8 cellular contexts compared by ENCODE assay signal in genomic region chr16:84511180-84511800, GRCh38. TPM values are rescaled to one million over a fixed set of nuclear protein-coding genes. Genes with fewer than 3 reads are reported as not detected.
A peak's percentile ranks its signal among the peaks of the same experiment; 100 is the strongest.
DNase-seq lines count a peak whose midpoint lies in the region; ATAC-seq, FAIRE-seq and TF ChIP-seq lines count a peak whose summit lies in the region.

No MANE protein-coding gene starts in this region.

- H3K9me3 ChIP-seq in fibroblast of lung (ENCODE audit: control insufficient read depth, insufficient read depth, low read depth, low read length) = no peaks in the 10 kb centered on the region

- H3K79me2 ChIP-seq in fibroblast of lung (ENCODE audit: control insufficient read depth, insufficient read depth, low read length) = no peaks in the 10 kb centered on the region

- H3K9ac ChIP-seq in fibroblast of lung (ENCODE audit: insufficient read depth, low read length) = no peak overlapping the region

- H3K4me1 ChIP-seq in fibroblast of lung (ENCODE audit: control insufficient read depth, extremely low read depth, insufficient read depth, low read length) = peaks cover 3% of the 10 kb centered on the region

- no peak overlapping the region for H3K27ac Mint-ChIP-seq in activated T-cell treated with anti-CD3 and anti-CD28 coated beads, Interleukin-2, amount 50 U/mL, for 72 hours
- H3K27ac Mint-ChIP-seq in natural killer cell = no peak overlapping the region
- H3K27ac Mint-ChIP-seq in stimulated activated naive B cell treated with anti-CD40 and anti-IgM and Interleukin-4, amounts not matched to agents 10 μg/mL and 1 μg/mL and 100 μg/mL, for 72 hours = no peak overlapping the region

- intact Hi-C loops in natural killer cell (cut with micrococcal nuclease) = loop anchor here (1.0 kb wide), 2 partner anchors 111 to 215 kb away; no protein-coding TSS in a partner anchor

- H3K4me3 ChIP-seq in fibroblast of lung (replicated peaks in 1 of 4; ENCODE audit: control extremely low read depth in 1 of 4, insufficient read depth in 1 of 4, low read depth in 3 of 4, low read length in 4 of 4) = no peak overlapping the region

- peak overlapping the region; percentile 49 for H3K4me2 ChIP-seq in fibroblast of lung (ENCODE audit: extremely low read depth, insufficient read depth, low read length)

- no peaks in the 10 kb centered on the region for H4K20me1 ChIP-seq in fibroblast of lung (ENCODE audit: control insufficient read depth, extremely low read depth, insufficient read depth, low read length)

- TF ChIP-seq CTCF in fibroblast of lung (conservative IDR thresholded peaks at IDR 0.05 in 1 of 2, IDR thresholded peaks at IDR 0.05 in 1 of 2; ENCODE audit: low read depth in 1 of 2, low read length in 2 of 2) (peak; percentile 71 to 91), natural killer cell (IDR thresholded peaks at IDR 0.05) (peak; percentile 97)

- no peaks in the 10 kb centered on the region for H3K9me3 Mint-ChIP-seq in activated T-cell treated with anti-CD3 and anti-CD28 coated beads, Interleukin-2, amount 50 U/mL, for 72 hours
- no peaks in the 10 kb centered on the region for H3K9me3 Mint-ChIP-seq in natural killer cell
- no peaks in the 10 kb centered on the region for H3K9me3 Mint-ChIP-seq in stimulated activated naive B cell treated with anti-CD40 and anti-IgM and Interleukin-4, amounts not matched to agents 10 μg/mL and 1 μg/mL and 100 μg/mL, for 72 hours

- no peak overlapping the region for H3K27ac ChIP-seq in fibroblast of lung (ENCODE audit: insufficient read depth, low read length)

- peak overlapping the region; percentile 75 for H2AFZ ChIP-seq in fibroblast of lung (ENCODE audit: low read length)

- peak overlapping the region; percentile 45 to 63 for H3K4me3 Mint-ChIP-seq in activated T-cell treated with anti-CD3 and anti-CD28 coated beads, Interleukin-2, amount 50 U/mL, for 72 hours
- H3K4me3 Mint-ChIP-seq in natural killer cell = no peak overlapping the region
- H3K4me3 Mint-ChIP-seq in stimulated activated naive B cell treated with anti-CD40 and anti-IgM and Interleukin-4, amounts not matched to agents 10 μg/mL and 1 μg/mL and 100 μg/mL, for 72 hours = peak overlapping the region; percentile 17 to 56

- peaks cover 0 to 5% of the 10 kb centered on the region in 2 donors for H3K36me3 Mint-ChIP-seq in activated T-cell treated with anti-CD3 and anti-CD28 coated beads, Interleukin-2, amount 50 U/mL, for 72 hours (ENCODE audit: insufficient read depth in 2 of 2)
- no peaks in the 10 kb centered on the region for H3K36me3 Mint-ChIP-seq in natural killer cell
- H3K36me3 Mint-ChIP-seq in stimulated activated naive B cell treated with anti-CD40 and anti-IgM and Interleukin-4, amounts not matched to agents 10 μg/mL and 1 μg/mL and 100 μg/mL, for 72 hours = peaks cover 0 to 2% of the 10 kb centered on the region in 2 donors

- FAIRE-seq in RCC 7860 (lab: Jason Lieb, UNC) = no peak

- peaks cover 78% of the 10 kb centered on the region for H3K4me1 Mint-ChIP-seq in activated T-cell treated with anti-CD3 and anti-CD28 coated beads, Interleukin-2, amount 50 U/mL, for 72 hours (ENCODE audit: low read depth)
- peaks cover 21 to 41% of the 10 kb centered on the region in 2 donors for H3K4me1 Mint-ChIP-seq in natural killer cell
- H3K4me1 Mint-ChIP-seq in stimulated activated naive B cell treated with anti-CD40 and anti-IgM and Interleukin-4, amounts not matched to agents 10 μg/mL and 1 μg/mL and 100 μg/mL, for 72 hours = peaks cover 20 to 67% of the 10 kb centered on the region in 2 donors

- H3K36me3 ChIP-seq in fibroblast of lung (ENCODE audit: control insufficient read depth, insufficient read depth, low read length) = no peaks in the 10 kb centered on the region

- H3K27me3 Mint-ChIP-seq in activated T-cell treated with anti-CD3 and anti-CD28 coated beads, Interleukin-2, amount 50 U/mL, for 72 hours (ENCODE audit: low read depth) = no peaks in the 10 kb centered on the region
- peaks cover 0 to 9% of the 10 kb centered on the region in 2 donors for H3K27me3 Mint-ChIP-seq in natural killer cell (ENCODE audit: low read depth in 2 of 2)
- no peaks in the 10 kb centered on the region for H3K27me3 Mint-ChIP-seq in stimulated activated naive B cell treated with anti-CD40 and anti-IgM and Interleukin-4, amounts not matched to agents 10 μg/mL and 1 μg/mL and 100 μg/mL, for 72 hours

- no peaks in the 10 kb centered on the region for H3K27me3 ChIP-seq in fibroblast of lung (ENCODE audit: control insufficient read depth, insufficient read depth, low read length)

- DNase-seq in DMS153 treated with DMSO at 0.1 percent for 48 hours (lab: John Stamatoyannopoulos, UW; ENCODE audit: unreplicated experiment) (peak; percentile 84), LHCN-M2 (ENCODE audit: low read depth) (peak; percentile 74), RCC 7860 (ENCODE audit: low spot score) (peak; percentile 61), fibroblast of lung (ENCODE audit: low read depth in 2 of 2) (peak; percentile 74 to 89), natural killer cell (peak; percentile 81)
- DNase-seq in activated T-cell treated with anti-CD3 and anti-CD28 coated beads, Interleukin-2, amount 50 U/mL, for 72 hours = peak; percentile 84 to 88
- DNase-seq in stimulated activated naive B cell treated with anti-CD40 and anti-IgM and Interleukin-4, amounts not matched to agents 10 μg/mL and 1 μg/mL and 100 μg/mL, for 72 hours = peak; percentile 48

- ATAC-seq in activated T-cell treated with anti-CD3 and anti-CD28 coated beads, Interleukin-2, amount 50 U/mL, for 72 hours (replicated peaks in 1 of 2) = peak; percentile 18 to 30
- ATAC-seq in natural killer cell (peak; percentile 53 to 72 (median 56)), HG03565 (IDR thresholded peaks at IDR 0.05; ENCODE audit: unreplicated experiment) (no peak)
- ATAC-seq in stimulated activated naive B cell treated with anti-CD40 and anti-IgM and Interleukin-4, amounts not matched to agents 10 μg/mL and 1 μg/mL and 100 μg/mL, for 72 hours (replicated peaks) = peak; percentile 31 to 32

RNA-seq across cellular contexts. Expression of gene MEAK7, which starts 6.8 kb away (rescaled TPM):
- total RNA-seq in LHCN-M2 (2014; rRNA removed) (15.3 and 17.2 TPM in 2 replicates), fibroblast of lung (16.9 and 17.3 TPM in 2 replicates), natural killer cell (1 to 10 TPM; 4.8 to 8.5 (median 4.8) TPM)
- polyA plus RNA-seq in LHCN-M2 (2012) = 26.7 TPM
- total RNA-seq in activated T-cell treated with anti-CD3 and anti-CD28 coated beads, Interleukin-2, amount 50 U/mL, for 72 hours = 10 to 100 TPM; 15.6 to 27.9 TPM
- polyA plus RNA-seq in fibroblast of lung = 19.6 and 23.4 TPM in 2 replicates
- polyA plus RNA-seq in fibroblast of lung (2012) = 23.0 and 23.9 TPM in 2 replicates
- polyA minus RNA-seq in fibroblast of lung (ENCODE audit: low replicate concordance) = 23.6 and 30.7 TPM in 2 replicates
